In genomic region chr3:13018561-13019242, GRCh38 we compare ENCODE assay signal across 1 cellular context.
TF ChIP-seq lines count a peak whose summit lies in the region.

No MANE protein-coding gene starts in this region.

TF ChIP-seq in WTC11, 78 proteins besides CTCF, POLR2A, EP300 and RAD21 (continued from another document):
- TF ChIP-seq ARID4B (CRISPR knock-in tag; IDR thresholded peaks at IDR 0.05; ENCODE audit: borderline replicate concordance) (no peak), ERG (CRISPR knock-in tag; IDR thresholded peaks at IDR 0.05) (no peak), NR2C2 (CRISPR knock-in tag; IDR thresholded peaks at IDR 0.05) (no peak), JAZF1 (CRISPR knock-in tag; IDR thresholded peaks at IDR 0.05) (no peak), ZNF281 (CRISPR knock-in tag; IDR thresholded peaks at IDR 0.05) (no peak), IRF1 (CRISPR knock-in tag; IDR thresholded peaks at IDR 0.05) (no peak), CREB1 (CRISPR knock-in tag; IDR thresholded peaks at IDR 0.05) (no peak), PRDM15 (CRISPR knock-in tag; IDR thresholded peaks at IDR 0.05) (no peak)
